Comparison of ENCODE assay signal across 25 cellular contexts in genomic region chr2:61275575-61276184, GRCh38.
DNase-seq lines count a peak whose midpoint lies in the region; ATAC-seq, FAIRE-seq and TF ChIP-seq lines count a peak whose summit lies in the region.
"Had no signal": no experiment of that assay in that cellular context is flagged by ENCODE, and none has a peak within 500 bp of the region (broad histone marks: within the 10 kb centered on the region; RNA-seq: fewer than 3 reads in every experiment).

No MANE protein-coding gene starts in this region.

- peaks cover 13% of the 10 kb centered on the region for H3K4me1 Mint-ChIP-seq in osteocyte (ENCODE audit: unreplicated experiment)
- H3K4me1 Mint-ChIP-seq: B cell had no signal

- no peaks in the 10 kb centered on the region for H3K9me3 ChIP-seq in A549
- H3K9me3 ChIP-seq in PC-3 (ENCODE audit: low read length): no peaks in the 10 kb centered on the region
- H3K9me3 ChIP-seq in K562 (replicated peaks; ENCODE audit: control insufficient read depth, insufficient read depth, low read depth, low read length): no peaks in the 10 kb centered on the region
- H3K9me3 ChIP-seq: SJSA1 had no signal

- DNase-seq in A549 (ENCODE audit: low read depth in 1 of 2, low spot score in 1 of 2): no peak
- peak; percentile 45 for DNase-seq in PC-3
- DNase-seq in K562 (ENCODE audit: extremely low read depth in 1 of 4, low spot score in 3 of 4): no peak
- DNase-seq in osteocyte (ENCODE audit: extremely low spot score, unreplicated experiment): no peak
- DNase-seq in AML-193 (lab: John Stamatoyannopoulos, UW): no peak
- DNase-seq: CD8-positive, alpha-beta T cell; DMS79 treated with DMSO at 0.1 percent for 48 hours; GF-D8; HCEC 1CT; Kasumi-1; NCI-H1105; NCI-H146; NCI-H1930; NCI-H2107; NCI-H524; NCI-H774; Right ventricle myocardium superior; RPMI8226 had no signal

- H3F3A ChIP-seq in PC-3 (ENCODE audit: low read length, unreplicated experiment): no peaks in the 10 kb centered on the region

- no peak overlapping the region for H3K9ac ChIP-seq in PC-3 (ENCODE audit: low read length)
- no peak overlapping the region for H3K9ac ChIP-seq in K562 (ENCODE audit: insufficient read depth in 1 of 2, low read depth in 2 of 2, low read length in 2 of 2)

- intact Hi-C loops in PC-3 (cut with micrococcal nuclease) (no loop called here), K562 (cut with micrococcal nuclease) (no loop called here)

- H3K9me2 ChIP-seq in PC-3 (replicated peaks; ENCODE audit: low read length): no peaks in the 10 kb centered on the region

- H3K4me2 ChIP-seq in A549: no peak overlapping the region
- no peak overlapping the region for H3K4me2 ChIP-seq in PC-3 (ENCODE audit: low read length)
- no peak overlapping the region for H3K4me2 ChIP-seq in K562 (ENCODE audit: insufficient read depth, low read length)

- no peak overlapping the region for H3K27ac Mint-ChIP-seq in osteocyte (ENCODE audit: unreplicated experiment)
- H3K27ac Mint-ChIP-seq: B cell; CD8-positive, alpha-beta T cell had no signal

- H3K4me3 ChIP-seq in A549: no peak overlapping the region
- no peak overlapping the region for H3K4me3 ChIP-seq in PC-3 (ENCODE audit: low read length)
- no peak overlapping the region for H3K4me3 ChIP-seq in K562
- H3K4me3 ChIP-seq: SJSA1 had no signal

- H3K27ac ChIP-seq in A549: no peak overlapping the region
- H3K27ac ChIP-seq in PC-3 (ENCODE audit: low read length): no peak overlapping the region
- H3K27ac ChIP-seq in K562 (ENCODE audit: extremely low read depth, low read depth, low read length): no peak overlapping the region
- H3K27ac ChIP-seq: C4-2B, SJSA1 had no signal

- H3K36me3 ChIP-seq in PC-3 (ENCODE audit: low read depth, low read length): peaks cover 13% of the 10 kb centered on the region; the same call in 1 of the 2 replicates
- peaks cover 60% of the 10 kb centered on the region; the same call in 2 of the 3 replicates for H3K36me3 ChIP-seq in K562 (ENCODE audit: control insufficient read depth, insufficient read depth, low read length)

- no peaks in the 10 kb centered on the region for H3K27me3 Mint-ChIP-seq in osteocyte (ENCODE audit: unreplicated experiment)
- H3K27me3 Mint-ChIP-seq: B cell had no signal

- POLR2A ChIA-PET in A549 (lab: Yijun Ruan, JAX): no interaction called here
- POLR2A ChIA-PET in PC-3 (lab: Charles Lee; ENCODE audit: unreplicated experiment): interaction anchor here (0.5 kb wide), 1 partner anchor 98 kb away, joined by 3 read pairs; no protein-coding TSS in a partner anchor
- POLR2A ChIA-PET in K562 (lab: Yijun Ruan, JAX): interaction anchor here (0.6 kb wide), 1 partner anchor 12 kb away, joined by 5 read pairs; no protein-coding TSS in a partner anchor

- H3K79me2 ChIP-seq in PC-3 (ENCODE audit: low read length) (no peaks in the 10 kb centered on the region), K562 (ENCODE audit: control insufficient read depth, insufficient read depth, low read length) (no peaks in the 10 kb centered on the region)

- FAIRE-seq in A549 (lab: Jason Lieb, UNC) (no peak), K562 (lab: Jason Lieb, UNC) (no peak), islet of Langerhans (lab: Jason Lieb, UNC) (peak; percentile 82)
- FAIRE-seq: GM19239, H1 had no signal

- peaks cover 31% of the 10 kb centered on the region for H3K36me3 Mint-ChIP-seq in osteocyte (ENCODE audit: unreplicated experiment)

- 80% methylated on average over 1 of the region's 1 CpG for WGBS in A549 (ENCODE audit: missing lambda C conversion rate)
- whole genome bisulfite sequencing in K562 (ENCODE audit: insufficient coverage, low coverage, missing lambda C conversion rate): 75% methylated on average over 1 of the region's 1 CpG

- TF ChIP-seq EP300 in A549 (IDR thresholded peaks at IDR 0.05) (no peak), K562 (IDR thresholded peaks at IDR 0.05; ENCODE audit: low read length) (no peak)

- H3K9me3 Mint-ChIP-seq in osteocyte (ENCODE audit: unreplicated experiment): no peaks in the 10 kb centered on the region
- H3K9me3 Mint-ChIP-seq: CD8-positive, alpha-beta T cell had no signal

- no peaks in the 10 kb centered on the region for H3K27me3 ChIP-seq in PC-3 (ENCODE audit: low read length)
- H3K27me3 ChIP-seq in K562 (ENCODE audit: control insufficient read depth in 2 of 2, insufficient read depth in 2 of 2, low read length in 2 of 2): no peaks in the 10 kb centered on the region
- H3K27me3 ChIP-seq: SJSA1 had no signal

- no peaks in the 10 kb centered on the region for H3K9me1 ChIP-seq in K562 (ENCODE audit: control insufficient read depth, insufficient read depth, low read length)

- TF ChIP-seq CTCF in A549 (IDR thresholded peaks at IDR 0.05) (no peak), PC-3 (conservative IDR thresholded peaks at IDR 0.05; ENCODE audit: low read depth, low read length) (no peak), K562 (IDR thresholded peaks at IDR 0.05 in 2 of 3, conservative IDR thresholded peaks at IDR 0.05 in 1 of 3; ENCODE audit: insufficient read depth in 2 of 3, low read depth in 1 of 3, low read length in 3 of 3) (no peak), osteocyte (IDR thresholded peaks at IDR 0.05) (no peak)

- TF ChIP-seq RAD21 in A549 (conservative IDR thresholded peaks at IDR 0.05 in 1 of 2, IDR thresholded peaks at IDR 0.05 in 1 of 2) (no peak), K562 (CRISPR knock-in tag; conservative IDR thresholded peaks at IDR 0.05 in 1 of 2, IDR thresholded peaks at IDR 0.05 in 1 of 2) (no peak)

- no peak for TF ChIP-seq POLR2A in A549 (IDR thresholded peaks at IDR 0.05; ENCODE audit: low read length)
- no peak for TF ChIP-seq POLR2A in K562 (conservative IDR thresholded peaks at IDR 0.05)

- H4K20me1 ChIP-seq in PC-3 (ENCODE audit: low read length) (no peaks in the 10 kb centered on the region), K562 (replicated peaks; ENCODE audit: control insufficient read depth, insufficient read depth, low read length) (no peaks in the 10 kb centered on the region)

- H3K4me1 ChIP-seq in A549: no peaks in the 10 kb centered on the region
- H3K4me1 ChIP-seq in PC-3 (ENCODE audit: insufficient read depth, low read length): peaks cover 8% of the 10 kb centered on the region
- H3K4me1 ChIP-seq in K562 (replicated peaks in 1 of 2; ENCODE audit: control insufficient read depth in 2 of 2, insufficient read depth in 2 of 2, low read length in 2 of 2): no peaks in the 10 kb centered on the region

- in situ Hi-C loops in K562 (cut with MboI): no loop called here

- CTCF ChIA-PET in A549 (lab: Yijun Ruan, JAX): no interaction called here
- CTCF ChIA-PET in PC-3 (lab: Charles Lee): no interaction called here
- CTCF ChIA-PET in K562 (lab: Yijun Ruan, JAX; ENCODE audit: low intra/inter-chr PET ratio): no interaction called here

- BruUV-seq in PC-3 (replicated peaks; lab: Mats Ljungman, UMichigan) (no TSS peak), K562 (replicated peaks; lab: Mats Ljungman, UMichigan) (no TSS peak)

- H3K4me3 Mint-ChIP-seq in osteocyte (ENCODE audit: unreplicated experiment): no peak overlapping the region
- H3K4me3 Mint-ChIP-seq: B cell; CD8-positive, alpha-beta T cell had no signal

- ATAC-seq in A549: no peak
- ATAC-seq in PC-3: no peak
- no peak for ATAC-seq in K562
- ATAC-seq in HG03378 (IDR thresholded peaks at IDR 0.05; ENCODE audit: unreplicated experiment): no peak
- ATAC-seq: CD8-positive, alpha-beta T cell had no signal

- H2AFZ ChIP-seq in PC-3 (ENCODE audit: low read length): no peak overlapping the region
- no peak overlapping the region for H2AFZ ChIP-seq in K562 (ENCODE audit: low read depth, low read length)

TF ChIP-seq in A549, 52 proteins besides CTCF, POLR2A, EP300 and RAD21:
- TF ChIP-seq HOXB5 (CRISPR knock-in tag; IDR thresholded peaks at IDR 0.05) (no peak), HOXB13 (CRISPR knock-in tag; IDR thresholded peaks at IDR 0.05; ENCODE audit: low read depth) (no peak), CBX8 (IDR thresholded peaks at IDR 0.05) (no peak), MAFK (IDR thresholded peaks at IDR 0.05; ENCODE audit: partially characterized antibody) (peak; percentile 5), JUN (IDR thresholded peaks at IDR 0.05) (no peak)

TF ChIP-seq in K562, 482 proteins besides CTCF, POLR2A, EP300 and RAD21 (continues in another document):
- TF ChIP-seq RUNX1 (IDR thresholded peaks at IDR 0.05; ENCODE audit: low read depth) (no peak), FOXO4 (CRISPR knock-in tag; IDR thresholded peaks at IDR 0.05) (no peak), TAF15 (IDR thresholded peaks at IDR 0.05; ENCODE audit: low read depth, low read length) (no peak), C11orf30 (IDR thresholded peaks at IDR 0.05; ENCODE audit: low read depth) (0 out of 2 replicates have a peak, but pooled peaks have one; percentile 12), SAFB (IDR thresholded peaks at IDR 0.05; ENCODE audit: borderline replicate concordance, low read depth, low read length) (no peak), CREB5 (CRISPR knock-in tag; IDR thresholded peaks at IDR 0.05) (no peak)

Comparison
In these comparisons a context has a peak if more than half of its experiments do, and no peak if none do; other contexts are left out.
1. Of the 35 proteins assayed by ChIP-seq in both K562 and A549: peak only in K562: none; only in A549: MAFK; in both: none; in neither: 34.